ENCODE assay signal across 23 cellular contexts in genomic region chr6:167925011-167925410, GRCh38.
DNase-seq lines count a peak whose midpoint lies in the region; ATAC-seq and TF ChIP-seq lines count a peak whose summit lies in the region.
"Had no signal": no experiment of that assay in that cellular context is flagged by ENCODE, and none has a peak within 500 bp of the region (broad histone marks: within the 10 kb centered on the region; RNA-seq: fewer than 3 reads in every experiment).

No MANE protein-coding gene starts in this region.

- H3K4me1 Mint-ChIP-seq in HFFc6 (ENCODE audit: low read depth) (peaks cover 5% of the 10 kb centered on the region), type B pancreatic cell (ENCODE audit: unreplicated experiment) (no peaks in the 10 kb centered on the region), endothelial cell (ENCODE audit: unreplicated experiment) (no peaks in the 10 kb centered on the region)
- H3K4me1 Mint-ChIP-seq: natural killer cell, WTC11 had no signal

- H3K27me3 Mint-ChIP-seq in HFFc6 (ENCODE audit: insufficient read depth) (peaks cover 3% of the 10 kb centered on the region; the same call in 1 of the 2 replicates), type B pancreatic cell (no peaks in the 10 kb centered on the region), endothelial cell (ENCODE audit: unreplicated experiment) (peaks cover 2% of the 10 kb centered on the region)

- no peaks in the 10 kb centered on the region for H3K9me3 Mint-ChIP-seq in HFFc6
- H3K9me3 Mint-ChIP-seq in type B pancreatic cell, result no peaks in the 10 kb centered on the region
- no peaks in the 10 kb centered on the region for H3K9me3 Mint-ChIP-seq in endothelial cell (ENCODE audit: unreplicated experiment)
- H3K9me3 Mint-ChIP-seq: activated T-cell treated with anti-CD3 and anti-CD28 coated beads, Interleukin-2, amount 50 U/mL, for 4 hours; natural killer cell; WTC11 had no signal

- H3K36me3 Mint-ChIP-seq in HFFc6 (ENCODE audit: low read depth), result peaks cover 5% of the 10 kb centered on the region; the same call in 1 of the 2 replicates
- H3K36me3 Mint-ChIP-seq in type B pancreatic cell, result peaks cover 30% of the 10 kb centered on the region
- H3K36me3 Mint-ChIP-seq in endothelial cell (ENCODE audit: low read depth, unreplicated experiment), result peaks cover 30% of the 10 kb centered on the region
- H3K36me3 Mint-ChIP-seq: natural killer cell had no signal

- H3K4me1 ChIP-seq in heart left ventricle (peaks cover 0 to 6% (median 0%) of the 10 kb centered on the region in 12 donors), left ventricle myocardium inferior (no peaks in the 10 kb centered on the region), esophagus muscularis mucosa (no peaks in the 10 kb centered on the region), left lung (no peaks in the 10 kb centered on the region), uterus (no peaks in the 10 kb centered on the region)
- H3K4me1 ChIP-seq: BLaER1, foreskin keratinocyte, SJSA1 had no signal

- H3K27ac ChIP-seq in heart left ventricle (peak overlapping the region in 1 of 12 donors; percentile 26), left ventricle myocardium inferior (replicated peaks) (no peak overlapping the region), esophagus muscularis mucosa (replicated peaks in 1 of 4) (no peak overlapping the region), left lung (no peak overlapping the region), uterus (peak overlapping the region; percentile 36 to 61)
- H3K27ac ChIP-seq: BLaER1, foreskin keratinocyte, SJSA1, upper lobe of left lung had no signal

- no peak for TF ChIP-seq EP300 in esophagus muscularis mucosa (IDR thresholded peaks at IDR 0.05)

- WGBS in heart left ventricle, 4 donors, result 73 to 96% (median 82%) methylated on average over 7 of the region's 7 CpGs
- 64% methylated on average over 7 of the region's 7 CpGs for WGBS in esophagus muscularis mucosa

- H3K27me3 ChIP-seq in heart left ventricle (no peaks in the 10 kb centered on the region), left ventricle myocardium inferior (ENCODE audit: low read depth) (no peaks in the 10 kb centered on the region), esophagus muscularis mucosa (no peaks in the 10 kb centered on the region), left lung (no peaks in the 10 kb centered on the region), uterus (no peaks in the 10 kb centered on the region)
- H3K27me3 ChIP-seq: BLaER1, foreskin keratinocyte, SJSA1, upper lobe of left lung had no signal

- no peak for TF ChIP-seq CTCF in heart left ventricle (IDR thresholded peaks at IDR 0.05)
- TF ChIP-seq CTCF in left ventricle myocardium inferior (IDR thresholded peaks at IDR 0.05; ENCODE audit: borderline replicate concordance), result no peak
- no peak for TF ChIP-seq CTCF in esophagus muscularis mucosa (IDR thresholded peaks at IDR 0.05)
- no peak for TF ChIP-seq CTCF in left lung (IDR thresholded peaks at IDR 0.05)
- no peak for TF ChIP-seq CTCF in uterus (IDR thresholded peaks at IDR 0.05)
- no peak for TF ChIP-seq CTCF in HFFc6 (IDR thresholded peaks at IDR 0.05)
- TF ChIP-seq CTCF in type B pancreatic cell (conservative IDR thresholded peaks at IDR 0.05), result no peak
- no peak for TF ChIP-seq CTCF in endothelial cell (IDR thresholded peaks at IDR 0.05; ENCODE audit: unreplicated experiment)

- peaks cover 0 to 96% (median 61%) of the 10 kb centered on the region in 9 donors for H3K36me3 ChIP-seq in heart left ventricle
- peaks cover 87% of the 10 kb centered on the region for H3K36me3 ChIP-seq in left ventricle myocardium inferior
- peaks cover 6 to 93% (median 62%) of the 10 kb centered on the region in 4 donors for H3K36me3 ChIP-seq in esophagus muscularis mucosa
- H3K36me3 ChIP-seq in left lung, result peaks cover 0 to 65% of the 10 kb centered on the region in 2 donors
- H3K36me3 ChIP-seq in uterus, result no peaks in the 10 kb centered on the region

- TF ChIP-seq POLR2A in heart left ventricle (IDR thresholded peaks at IDR 0.05), result no peak
- no peak for TF ChIP-seq POLR2A in esophagus muscularis mucosa (IDR thresholded peaks at IDR 0.05; ENCODE audit: low read depth)
- TF ChIP-seq POLR2A in uterus (IDR thresholded peaks at IDR 0.05), result no peak

- ATAC-seq in heart left ventricle (peak in 3 of 4 donors; percentile 63 to 84 (median 68)), left lung (peak; percentile 26)
- ATAC-seq: activated T-cell treated with anti-CD3 and anti-CD28 coated beads, Interleukin-2, amount 50 U/mL, for 4 hours; foreskin keratinocyte; left lobe of liver; natural killer cell; WTC11 had no signal

- intact Hi-C loops in heart left ventricle (cut with DNase I) (no loop called here), left ventricle myocardium inferior (cut with micrococcal nuclease) (no loop called here), esophagus muscularis mucosa (cut with DNase I) (no loop called here), left lung (cut with DNase I) (no loop called here), uterus (cut with DNase I; ENCODE audit: low total_unique reads) (no loop called here)

- H3K27ac Mint-ChIP-seq in HFFc6 (no peak overlapping the region), type B pancreatic cell (no peak overlapping the region), endothelial cell (ENCODE audit: unreplicated experiment) (no peak overlapping the region)
- H3K27ac Mint-ChIP-seq: natural killer cell, WTC11 had no signal

- no peak overlapping the region for H3K4me3 Mint-ChIP-seq in HFFc6
- no peak overlapping the region for H3K4me3 Mint-ChIP-seq in type B pancreatic cell
- H3K4me3 Mint-ChIP-seq in endothelial cell (ENCODE audit: unreplicated experiment), result no peak overlapping the region
- H3K4me3 Mint-ChIP-seq: activated T-cell treated with anti-CD3 and anti-CD28 coated beads, Interleukin-2, amount 50 U/mL, for 4 hours; natural killer cell; WTC11 had no signal

- H3K4me3 ChIP-seq in heart left ventricle, result no peak overlapping the region
- no peak overlapping the region for H3K4me3 ChIP-seq in left ventricle myocardium inferior
- H3K4me3 ChIP-seq in esophagus muscularis mucosa, result no peak overlapping the region
- H3K4me3 ChIP-seq in left lung, result no peak overlapping the region
- no peak overlapping the region for H3K4me3 ChIP-seq in uterus
- H3K4me3 ChIP-seq: BLaER1, SJSA1, upper lobe of left lung had no signal

- DNase-seq in heart left ventricle, result no peak
- DNase-seq in left ventricle myocardium inferior, result no peak
- peak; percentile 29 for DNase-seq in esophagus muscularis mucosa (ENCODE audit: extremely low spot score)
- no peak for DNase-seq in left lung
- peak in 1 of 2 donors; percentile 65 for DNase-seq in uterus
- DNase-seq in HFFc6, result no peak
- DNase-seq in type B pancreatic cell (ENCODE audit: extremely low spot score, unreplicated experiment), result no peak
- no peak for DNase-seq in endothelial cell (ENCODE audit: low spot score)
- DNase-seq: activated CD4-positive, alpha-beta T cell treated with anti-CD3 and anti-CD28 coated beads, Interleukin-2, amount 50 U/mL, for 1 hour; activated gamma-delta T cell treated with Interleukin-2 at 50 U/mL for 16 hours; activated T-cell treated with anti-CD3 and anti-CD28 coated beads, Interleukin-2, amount 50 U/mL, for 4 hours; DMS53; foreskin keratinocyte; natural killer cell; NCI-H1105; NCI-H2029; NCI-H345; NCI-H774; upper lobe of left lung had no signal

- no peaks in the 10 kb centered on the region for H3K9me3 ChIP-seq in heart left ventricle
- no peaks in the 10 kb centered on the region for H3K9me3 ChIP-seq in left ventricle myocardium inferior (replicated peaks)
- no peaks in the 10 kb centered on the region for H3K9me3 ChIP-seq in esophagus muscularis mucosa
- no peaks in the 10 kb centered on the region for H3K9me3 ChIP-seq in left lung
- H3K9me3 ChIP-seq in uterus, result no peaks in the 10 kb centered on the region
- H3K9me3 ChIP-seq: BLaER1, SJSA1, upper lobe of left lung had no signal

Comparison
In these comparisons a context has a peak if more than half of its experiments do, and no peak if none do; other contexts are left out.
1. H3K27ac ChIP-seq: peak in uterus (2 of 2); none in left ventricle myocardium inferior (single experiment), esophagus muscularis mucosa (0 of 4) and left lung (0 of 2).